Comparison of ENCODE assay signal across 23 cellular contexts in the genomic region with DNA sequence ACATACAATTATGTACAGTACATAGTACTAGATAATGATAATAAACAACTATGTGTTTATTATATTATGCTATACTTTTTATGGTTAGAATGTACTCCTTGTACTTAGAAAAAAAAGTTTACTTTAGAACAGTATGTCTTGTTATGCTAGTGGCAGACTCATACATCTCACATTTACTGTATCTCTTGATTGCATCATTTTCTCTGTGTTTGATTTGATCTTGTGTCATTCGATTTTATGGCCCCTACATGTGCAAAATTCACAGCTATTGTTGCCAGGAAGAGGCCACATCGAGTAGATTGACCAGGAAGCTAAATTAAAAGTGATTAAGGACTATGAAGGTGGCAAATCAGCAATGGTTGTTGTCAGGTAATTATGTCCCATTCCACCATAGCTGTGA.
DNase-seq lines count a peak whose midpoint lies in the region; ATAC-seq lines count a peak whose summit lies in the region.
"Had no signal": no experiment of that assay in that cellular context is flagged by ENCODE, and none has a peak within 500 bp of the region (broad histone marks: within the 10 kb centered on the region; RNA-seq: fewer than 3 reads in every experiment).

No MANE protein-coding gene starts in this region.

- no peak overlapping the region for H3K4me3 Mint-ChIP-seq in stimulated activated naive CD8-positive, alpha-beta T cell treated with anti-CD3 and anti-CD28 coated beads, Interleukin-15, amount 100 ng/mL, for 72 hours
- no peak overlapping the region for H3K4me3 Mint-ChIP-seq in activated T-helper 17 cell treated with anti-CD3 and anti-CD28 coated beads, Interleukin-2, amount 50 U/mL, for 72 hours
- H3K4me3 Mint-ChIP-seq: central memory CD8-positive, alpha-beta T cell; naive B cell; stimulated activated memory B cell treated with anti-CD40 and anti-IgM and Interleukin-4, amounts not matched to agents 10 μg/mL and 1 μg/mL and 100 μg/mL, for 72 hours; WTC11 had no signal

- peaks cover 92% of the 10 kb centered on the region for H3K36me3 Mint-ChIP-seq in activated T-helper 17 cell treated with anti-CD3 and anti-CD28 coated beads, Interleukin-2, amount 50 U/mL, for 72 hours (ENCODE audit: low read depth)

- no peaks in the 10 kb centered on the region for H3K4me1 Mint-ChIP-seq in stimulated activated naive CD8-positive, alpha-beta T cell treated with anti-CD3 and anti-CD28 coated beads, Interleukin-15, amount 100 ng/mL, for 72 hours
- H3K4me1 Mint-ChIP-seq in activated T-helper 17 cell treated with anti-CD3 and anti-CD28 coated beads, Interleukin-2, amount 50 U/mL, for 72 hours = peaks cover 9% of the 10 kb centered on the region
- H3K4me1 Mint-ChIP-seq: stimulated activated memory B cell treated with anti-CD40 and anti-IgM and Interleukin-4, amounts not matched to agents 10 μg/mL and 1 μg/mL and 100 μg/mL, for 72 hours; WTC11 had no signal

- peaks cover 3 to 5% of the 10 kb centered on the region in 2 donors for H3K9me3 Mint-ChIP-seq in stimulated activated naive CD8-positive, alpha-beta T cell treated with anti-CD3 and anti-CD28 coated beads, Interleukin-15, amount 100 ng/mL, for 72 hours
- no peaks in the 10 kb centered on the region for H3K9me3 Mint-ChIP-seq in activated T-helper 17 cell treated with anti-CD3 and anti-CD28 coated beads, Interleukin-2, amount 50 U/mL, for 72 hours
- H3K9me3 Mint-ChIP-seq: central memory CD8-positive, alpha-beta T cell had no signal

- ATAC-seq in stimulated activated naive CD8-positive, alpha-beta T cell treated with anti-CD3 and anti-CD28 coated beads, Interleukin-15, amount 100 ng/mL, for 72 hours = no peak
- ATAC-seq in stimulated activated naive CD8-positive, alpha-beta T cell treated with anti-CD3 and anti-CD28 coated beads, Interleukin-15, Interleukin-2, amounts not matched to agents 100 U/mL and 50 U/mL, for 24 hours = no peak
- ATAC-seq in activated T-helper 17 cell treated with anti-CD3 and anti-CD28 coated beads, Interleukin-2, amount 50 U/mL, for 72 hours (replicated peaks) = no peak
- ATAC-seq in GM18907 (IDR thresholded peaks at IDR 0.05; ENCODE audit: unreplicated experiment) = no peak
- ATAC-seq: gastroesophageal sphincter; HCT116; stimulated activated memory B cell treated with anti-CD40 and anti-IgM and Interleukin-4, amounts not matched to agents 10 μg/mL and 1 μg/mL and 100 μg/mL, for 72 hours; WTC11 had no signal

- no peak for DNase-seq in stimulated activated naive CD8-positive, alpha-beta T cell treated with anti-CD3 and anti-CD28 coated beads, Interleukin-15, amount 100 ng/mL, for 72 hours
- no peak for DNase-seq in stimulated activated naive CD8-positive, alpha-beta T cell treated with anti-CD3 and anti-CD28 coated beads, Interleukin-15, Interleukin-2, amounts not matched to agents 100 U/mL and 50 U/mL, for 24 hours
- DNase-seq in iris pigment epithelial cell (ENCODE audit: low read depth) = peak; percentile 39
- no peak for DNase-seq in GDM1 (lab: John Stamatoyannopoulos, UW)
- no peak for DNase-seq in middle frontal gyrus (ENCODE audit: extremely low spot score, low spot score)
- DNase-seq: effector CD4-positive, alpha-beta T cell; Kasumi-1; kidney glomerular epithelial cell; mammary epithelial cell; naive B cell; NCI-H1048; NCI-H2081; ovary; sigmoid colon; SK-N-SH; T-helper 9 cell had no signal

- H3K27me3 Mint-ChIP-seq in stimulated activated naive CD8-positive, alpha-beta T cell treated with anti-CD3 and anti-CD28 coated beads, Interleukin-15, amount 100 ng/mL, for 72 hours = no peaks in the 10 kb centered on the region
- no peaks in the 10 kb centered on the region for H3K27me3 Mint-ChIP-seq in activated T-helper 17 cell treated with anti-CD3 and anti-CD28 coated beads, Interleukin-2, amount 50 U/mL, for 72 hours
- H3K27me3 Mint-ChIP-seq: central memory CD8-positive, alpha-beta T cell; naive B cell; stimulated activated memory B cell treated with anti-CD40 and anti-IgM and Interleukin-4, amounts not matched to agents 10 μg/mL and 1 μg/mL and 100 μg/mL, for 72 hours had no signal

- H3K27ac Mint-ChIP-seq in stimulated activated naive CD8-positive, alpha-beta T cell treated with anti-CD3 and anti-CD28 coated beads, Interleukin-15, amount 100 ng/mL, for 72 hours = peak overlapping the region; percentile 77 to 89
- peak overlapping the region; percentile 51 for H3K27ac Mint-ChIP-seq in activated T-helper 17 cell treated with anti-CD3 and anti-CD28 coated beads, Interleukin-2, amount 50 U/mL, for 72 hours
- H3K27ac Mint-ChIP-seq: stimulated activated memory B cell treated with anti-CD40 and anti-IgM and Interleukin-4, amounts not matched to agents 10 μg/mL and 1 μg/mL and 100 μg/mL, for 72 hours; WTC11 had no signal
